In genomic region chr7:2433713-2434550, GRCh38 we compare ENCODE assay signal across 33 cellular contexts. TPM values are rescaled to one million over a fixed set of nuclear protein-coding genes. Genes with fewer than 3 reads are reported as not detected.
"Had no signal": no experiment of that assay in that cellular context is flagged by ENCODE, and none has a peak within 500 bp of the region (broad histone marks: within the 10 kb centered on the region; RNA-seq: fewer than 3 reads in every experiment).

No MANE protein-coding gene starts in this region.

- H2AFZ ChIP-seq: hepatocyte had no signal

- H3K27ac Mint-ChIP-seq: dendritic cell treated with granulocyte-macrophage colony-stimulating factor and Interleukin-4, amounts not matched to agents 40 ng/mL and 50 ng/mL, for 4 days; endodermal cell; memory B cell; stimulated activated memory B cell treated with anti-CD40 and anti-IgM and Interleukin-4, amounts not matched to agents 10 μg/mL and 1 μg/mL and 100 μg/mL, for 72 hours had no signal

- H3K27ac ChIP-seq: colonic mucosa, epithelial cell of prostate, gastrocnemius medialis, hepatocyte, ovary, psoas muscle, sigmoid colon, testis, tibial artery, vagina had no signal

- DNase-seq: colonic mucosa; effector CD8-positive, alpha-beta T cell; endodermal cell; foreskin fibroblast; gastrocnemius medialis; head of caudate nucleus; natural killer cell; ovary; psoas muscle; sigmoid colon; stimulated activated CD4-positive, alpha-beta T cell treated with anti-CD3 and anti-CD28 coated beads, Interleukin-4, amount 100 ng/mL, for 4 hours; stimulated activated naive CD8-positive, alpha-beta T cell treated with anti-CD3 and anti-CD28 coated beads, Interleukin-15, Interleukin-2, amounts not matched to agents 100 U/mL and 50 U/mL, for 24 hours; substantia nigra; testis; tibial artery had no signal

- H3K4me3 ChIP-seq: colonic mucosa, gastrocnemius medialis, hepatocyte, ovary, psoas muscle, sigmoid colon, tibial artery, vagina had no signal

- H3K27me3 Mint-ChIP-seq: dendritic cell treated with granulocyte-macrophage colony-stimulating factor and Interleukin-4, amounts not matched to agents 40 ng/mL and 50 ng/mL, for 4 days; memory B cell; stimulated activated memory B cell treated with anti-CD40 and anti-IgM and Interleukin-4, amounts not matched to agents 10 μg/mL and 1 μg/mL and 100 μg/mL, for 72 hours had no signal

- H3K4me1 ChIP-seq: colonic mucosa, psoas muscle, sigmoid colon had no signal

- H3K4me2 ChIP-seq: hepatocyte had no signal

- ATAC-seq: esophagus mucosa; gastrocnemius medialis; left lobe of liver; natural killer cell; psoas muscle; stimulated activated memory B cell treated with anti-CD40 and anti-IgM and Interleukin-4, amounts not matched to agents 10 μg/mL and 1 μg/mL and 100 μg/mL, for 72 hours; stimulated activated naive CD8-positive, alpha-beta T cell treated with anti-CD3 and anti-CD28 coated beads, Interleukin-15, Interleukin-2, amounts not matched to agents 100 U/mL and 50 U/mL, for 24 hours had no signal

- H3K4me1 Mint-ChIP-seq: endodermal cell had no signal

- H3K27me3 ChIP-seq: colonic mucosa, gastrocnemius medialis, hepatocyte, ovary, sigmoid colon, testis, tibial artery, vagina had no signal

- H3K9me3 ChIP-seq: colonic mucosa, gastrocnemius medialis, ovary, sigmoid colon, testis, tibial artery, vagina had no signal

- H3K4me3 Mint-ChIP-seq: dendritic cell treated with granulocyte-macrophage colony-stimulating factor and Interleukin-4, amounts not matched to agents 40 ng/mL and 50 ng/mL, for 4 days; endodermal cell; memory B cell; natural killer cell; neural crest cell; stimulated activated memory B cell treated with anti-CD40 and anti-IgM and Interleukin-4, amounts not matched to agents 10 μg/mL and 1 μg/mL and 100 μg/mL, for 72 hours had no signal

- H3K36me3 ChIP-seq: colonic mucosa, ovary had no signal

RNA-seq across cellular contexts. Expression of gene GRIFIN, which starts 42.3 kb away (rescaled TPM):
- total RNA-seq: chondrocyte, colonic mucosa, endodermal cell, esophagus mucosa, gastrocnemius medialis, glomerular endothelial cell, hepatocyte, kidney, left lobe of liver, lower leg skin, mononuclear cell, natural killer cell, neural crest cell, ovary, psoas muscle, renal cortical epithelial cell, right cardiac atrium, sigmoid colon, skeletal muscle tissue, testis, ureter, vagina had no signal
